ENCODE assay signal across 8 cellular contexts in the genomic region with DNA sequence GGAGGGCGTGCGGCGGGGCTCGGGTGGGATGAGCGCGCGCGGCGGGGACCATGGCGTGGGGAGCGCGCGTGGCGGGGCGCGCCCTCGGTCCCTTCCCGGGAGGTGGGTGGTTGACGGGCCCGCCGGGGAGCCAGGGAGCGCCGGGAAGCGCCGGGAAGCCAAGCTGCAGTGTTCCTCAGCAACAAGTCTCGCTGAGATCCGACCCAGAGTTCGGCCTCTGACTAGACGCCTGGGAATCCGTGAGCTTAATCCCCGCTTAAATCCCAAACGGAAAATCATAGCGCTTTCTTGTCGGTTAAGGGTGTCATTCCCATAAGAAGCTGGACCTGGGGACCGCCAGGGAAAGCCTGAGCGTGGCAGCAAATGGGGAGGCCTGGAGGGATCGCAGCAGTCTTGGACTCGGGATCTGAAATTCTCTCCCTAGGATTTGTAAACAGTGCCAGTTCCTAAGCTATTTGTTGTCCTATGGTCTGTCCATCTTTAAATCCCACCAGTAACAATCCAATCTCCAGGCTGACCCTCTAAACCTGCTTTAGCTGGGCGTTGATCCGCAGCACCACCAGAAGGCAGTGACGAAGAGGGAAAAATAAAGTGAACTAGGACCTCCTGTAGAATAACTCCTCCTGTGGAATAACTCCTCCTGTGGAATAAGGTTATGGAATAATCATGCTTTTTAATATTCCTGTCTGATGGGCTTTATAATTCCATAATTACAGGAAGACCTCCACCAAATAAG. TPM values are rescaled to one million over a fixed set of nuclear protein-coding genes. Genes with fewer than 3 reads are reported as not detected.
DNase-seq lines count a peak whose midpoint lies in the region; ATAC-seq and TF ChIP-seq lines count a peak whose summit lies in the region.

No MANE protein-coding gene starts in this region.

- peaks cover 23% of the 10 kb centered on the region for H3K27me3 Mint-ChIP-seq in endodermal cell (ENCODE audit: insufficient read depth)

- H3K36me3 ChIP-seq in SJCRH30: no peaks in the 10 kb centered on the region
- H3K36me3 ChIP-seq in endodermal cell (ENCODE audit: control insufficient read depth, insufficient read depth, low read length): no peaks in the 10 kb centered on the region
- H3K36me3 ChIP-seq in mucosa of descending colon (ENCODE audit: low read depth): no peaks in the 10 kb centered on the region
- no peaks in the 10 kb centered on the region for H3K36me3 ChIP-seq in aorta (ENCODE audit: control insufficient read depth in 1 of 2, insufficient read depth in 2 of 2, low read length in 1 of 2)

- H3K4me3 Mint-ChIP-seq in endodermal cell: peak overlapping the region; percentile 80

- H3K9me3 ChIP-seq in SJCRH30 (replicated peaks): no peaks in the 10 kb centered on the region
- no peaks in the 10 kb centered on the region for H3K9me3 ChIP-seq in endodermal cell (ENCODE audit: control insufficient read depth, low read length)
- no peaks in the 10 kb centered on the region for H3K9me3 ChIP-seq in mucosa of descending colon
- H3K9me3 ChIP-seq in aorta (ENCODE audit: control insufficient read depth, low read length): no peaks in the 10 kb centered on the region

- ATAC-seq in HG03280 (IDR thresholded peaks at IDR 0.05; ENCODE audit: unreplicated experiment): peak; percentile 19
- peak; percentile 17 for ATAC-seq in mucosa of descending colon
- peak; percentile 1 for ATAC-seq in aorta (ENCODE audit: low FRiP score)

- peak overlapping the region; percentile 74 for H3K27ac ChIP-seq in SJCRH30
- H3K27ac ChIP-seq in endodermal cell (ENCODE audit: low read depth, low read length): no peak overlapping the region
- peak overlapping the region; percentile 34 to 77 for H3K27ac ChIP-seq in aorta (ENCODE audit: low read depth in 1 of 2, low read length in 2 of 2)

- no peaks in the 10 kb centered on the region for H3K36me3 Mint-ChIP-seq in endodermal cell (ENCODE audit: low read depth)

- H3K9ac ChIP-seq in endodermal cell (ENCODE audit: extremely low read depth, low read length, poor library complexity, severe bottlenecking): peak overlapping the region; percentile 29

- H3K9me3 Mint-ChIP-seq in endodermal cell: no peaks in the 10 kb centered on the region

- DNase-seq in GM03348 (ENCODE audit: low spot score): peak; percentile 40
- peak; percentile 62 to 69 for DNase-seq in SJCRH30
- DNase-seq in endodermal cell: peak; percentile 82
- DNase-seq in mucosa of descending colon: no peak
- no peak for DNase-seq in aorta
- no peak for DNase-seq in germinal center (ENCODE audit: low spot score)
- DNase-seq in effector CD8-positive, alpha-beta T cell (lab: John Stamatoyannopoulos, UW): no peak

- intact Hi-C loops in mucosa of descending colon (cut with DNase I, micrococcal nuclease) (no loop called here), aorta (cut with DNase I) (loop anchor here (5.0 to 10.0 kb wide), 2 partner anchors 48 to 251 kb away; a partner anchor contains a TSS)

- 1 to 3% methylated on average over 14 to 41 of the region's 41 CpGs for WGBS in endodermal cell (ENCODE audit: insufficient coverage in 1 of 2, insufficient read length in 1 of 2), 2 experiments
- 1% methylated on average over 41 of the region's 41 CpGs for WGBS in aorta, 2 donors

- peaks cover 3% of the 10 kb centered on the region; the same call in 1 of the 2 replicates for H3K4me1 ChIP-seq in SJCRH30
- peaks cover 8% of the 10 kb centered on the region for H3K4me1 ChIP-seq in endodermal cell (ENCODE audit: control insufficient read depth, insufficient read depth, low read length)
- peaks cover 11% of the 10 kb centered on the region for H3K4me1 ChIP-seq in mucosa of descending colon (ENCODE audit: low read depth)
- peaks cover 0 to 2% of the 10 kb centered on the region in 2 donors for H3K4me1 ChIP-seq in aorta (ENCODE audit: control insufficient read depth in 1 of 2, insufficient read depth in 2 of 2, low read length in 2 of 2)

- peak overlapping the region; percentile 83 for H3K27ac Mint-ChIP-seq in endodermal cell

- peaks cover 19% of the 10 kb centered on the region for H3K4me1 Mint-ChIP-seq in endodermal cell

- H3K27me3 ChIP-seq in SJCRH30 (no peaks in the 10 kb centered on the region), endodermal cell (ENCODE audit: control insufficient read depth, insufficient read depth, low read length, poor library complexity, severe bottlenecking) (peaks cover 22% of the 10 kb centered on the region), aorta (ENCODE audit: control insufficient read depth in 1 of 2, insufficient read depth in 2 of 2, low read length in 1 of 2) (no peaks in the 10 kb centered on the region)

- H3K4me3 ChIP-seq in SJCRH30 (peak overlapping the region; percentile 95), endodermal cell (ENCODE audit: low read length) (peak overlapping the region; percentile 85), mucosa of descending colon (peak overlapping the region; percentile 58), aorta (ENCODE audit: low read length in 2 of 2) (peak overlapping the region; percentile 74 to 82)

- no peak for TF ChIP-seq CTCF in endodermal cell (conservative IDR thresholded peaks at IDR 0.05)
- no peak for TF ChIP-seq CTCF in mucosa of descending colon (IDR thresholded peaks at IDR 0.05)

RNA-seq across cellular contexts. Expression of a gene that starts 0.6 kb away (rescaled TPM):
- 23.4 and 26.0 TPM in 2 replicates for total RNA-seq in SJCRH30 (2014; rRNA removed; shearing (Covaris generic))
- total RNA-seq in endodermal cell (10 to 100 TPM; 10.4 to 16.5 TPM), mucosa of descending colon (10 to 100 TPM in 2 of 3 donors, 1 to 10 TPM in 1; 9.3 to 21.5 (median 10.2) TPM), aorta (10 to 100 TPM; 42.6 to 43.4 TPM)
- 6.1 TPM for polyA plus RNA-seq in endodermal cell (2013, experiment 1 of 2)
- 6.6 TPM for polyA plus RNA-seq in endodermal cell (2013, experiment 2 of 2)
- polyA plus RNA-seq in aorta: 1 to 10 TPM; 6.9 to 7.6 TPM

Comparison
In these comparisons a context has a peak if more than half of its experiments do, and no peak if none do; other contexts are left out.
1. DNase-seq: peak in GM03348 (single experiment), SJCRH30 (2 of 2) and endodermal cell (single experiment); none in mucosa of descending colon (0 of 3), aorta (0 of 2), germinal center (single experiment) and effector CD8-positive, alpha-beta T cell (single experiment).
2. intact Hi-C loops: an anchor here in aorta (5.0 to 10.0 kb wide); none called in mucosa of descending colon.
3. Peak in every context shown above with its lines, with median percentiles within 50 percentile points of each other: ATAC-seq and H3K4me3 ChIP-seq.